Comparison of ENCODE assay signal across 8 cellular contexts in genomic region chr14:68779761-68780323, GRCh38. TPM values are rescaled to one million over a fixed set of nuclear protein-coding genes. Genes with fewer than 3 reads are reported as not detected.
DNase-seq lines count a peak whose midpoint lies in the region; ATAC-seq and TF ChIP-seq lines count a peak whose summit lies in the region.

No MANE protein-coding gene starts in this region.

- H3K9me3 Mint-ChIP-seq in activated T-cell treated with anti-CD3 and anti-CD28 coated beads, Interleukin-2, amount 50 U/mL, for 72 hours: peaks cover 0 to 4% of the 10 kb centered on the region in 2 donors

- CTCF ChIA-PET in IMR-90 (lab: Yijun Ruan, JAX): interaction anchor here (0.6 to 1.2 kb wide), 2 partner anchors 117 to 121 kb away, joined by 3 read pairs; no protein-coding TSS in a partner anchor

- in situ Hi-C loops in IMR-90 (cut with MboI; ENCODE audit: low sequenced_read_pairs): loop anchor here (10.0 kb wide), 1 partner anchor 115 kb away; no protein-coding TSS in a partner anchor

- peaks cover 24% of the 10 kb centered on the region for H3K9me1 ChIP-seq in IMR-90 (ENCODE audit: insufficient read depth, low read length)

- peak overlapping the region; percentile 81 for H3K4ac ChIP-seq in IMR-90 (ENCODE audit: low read depth, low read length)

- peaks cover 3 to 6% of the 10 kb centered on the region in 2 donors for H3K36me3 Mint-ChIP-seq in activated T-cell treated with anti-CD3 and anti-CD28 coated beads, Interleukin-2, amount 50 U/mL, for 72 hours (ENCODE audit: insufficient read depth in 2 of 2)

- H3K79me1 ChIP-seq in IMR-90 (ENCODE audit: low read depth in 1 of 2, low read length in 2 of 2): peaks cover 0 to 9% of the 10 kb centered on the region in 2 experiments; a peak in 1 of 4 replicates

- peak overlapping the region; percentile 85 to 88 for H3K4me3 Mint-ChIP-seq in activated T-cell treated with anti-CD3 and anti-CD28 coated beads, Interleukin-2, amount 50 U/mL, for 72 hours

- peak overlapping the region; percentile 37 for H2AK5ac ChIP-seq in IMR-90 (ENCODE audit: low read depth, low read length)

- H3K4me2 ChIP-seq in IMR-90 (ENCODE audit: low read depth, low read length): peak overlapping the region; percentile 82

- H4K5ac ChIP-seq in IMR-90 (ENCODE audit: low read depth, low read length): peak overlapping the region; percentile 40; the same call in 1 of the 2 replicates

- H3K9ac ChIP-seq in IMR-90 (ENCODE audit: low read depth, low read length): no peak overlapping the region

- H3K36me3 ChIP-seq in IMR-90 (ENCODE audit: control insufficient read depth, insufficient read depth, low read length): no peaks in the 10 kb centered on the region

- DNase-seq in IMR-90: peak; percentile 91
- peak; percentile 60 to 72 for DNase-seq in activated T-cell treated with anti-CD3 and anti-CD28 coated beads, Interleukin-2, amount 50 U/mL, for 72 hours
- peak; percentile 94 for DNase-seq in fibroblast of villous mesenchyme (ENCODE audit: low read depth)
- DNase-seq in stimulated activated CD4-positive, alpha-beta T cell treated with anti-CD3 and anti-CD28 coated beads, Interleukin-2, amount 100 ng/mL, for 24 hours: peak; percentile 42 to 59
- no peak for DNase-seq in NCI-H2196 (lab: John Stamatoyannopoulos, UW; ENCODE audit: unreplicated experiment)
- DNase-seq in medulla oblongata (ENCODE audit: extremely low spot score): no peak
- no peak for DNase-seq in GM19240 (ENCODE audit: insufficient read length, low spot score)

- H3K27me3 ChIP-seq in IMR-90 (ENCODE audit: control insufficient read depth, insufficient read depth, low read length): no peaks in the 10 kb centered on the region

- H2BK20ac ChIP-seq in IMR-90 (ENCODE audit: low read depth, low read length): peak overlapping the region; percentile 83

- WGBS in IMR-90 (ENCODE audit: extremely low coverage in 2 of 2, insufficient read length in 1 of 2), 2 experiments: 0% methylated on average over 2 of the region's 9 CpGs; no CpG with 5 or more reads in 1 of the 2 experiments

- POLR2A ChIA-PET in IMR-90 (lab: Charles Lee; ENCODE audit: unreplicated experiment): interaction anchor here (1.1 kb wide), 1 partner anchor 35 kb away, joined by 3 read pairs; no protein-coding TSS in a partner anchor

- H2AFZ ChIP-seq in IMR-90 (replicated peaks; ENCODE audit: low read length, poor library complexity): peak overlapping the region; percentile 44

- peak overlapping the region in 1 of 2 experiments; percentile 79; a peak in 2 of 4 replicates for H4K8ac ChIP-seq in IMR-90 (ENCODE audit: low read depth in 2 of 2, low read length in 2 of 2)

- peaks cover 70% of the 10 kb centered on the region for H3K4me1 Mint-ChIP-seq in activated T-cell treated with anti-CD3 and anti-CD28 coated beads, Interleukin-2, amount 50 U/mL, for 72 hours (ENCODE audit: low read depth)

- no peaks in the 10 kb centered on the region for H4K20me1 ChIP-seq in IMR-90 (ENCODE audit: insufficient read depth, low read length)

- no peak overlapping the region for H2AK9ac ChIP-seq in IMR-90 (replicated peaks; ENCODE audit: low read depth, low read length, poor library complexity)

- dilution Hi-C loops in IMR-90 (cut with HindIII; ENCODE audit: low sequenced_read_pairs, unreplicated experiment): no loop called here

- H3K27me3 Mint-ChIP-seq in activated T-cell treated with anti-CD3 and anti-CD28 coated beads, Interleukin-2, amount 50 U/mL, for 72 hours (ENCODE audit: low read depth): no peaks in the 10 kb centered on the region

- peak overlapping the region; percentile 59 for H2BK5ac ChIP-seq in IMR-90 (ENCODE audit: low read depth, low read length, poor library complexity, severe bottlenecking)

- H3K56ac ChIP-seq in IMR-90 (ENCODE audit: extremely low read depth, insufficient read depth, low read length): peak overlapping the region; percentile 31; the same call in 1 of the 2 replicates

- peaks cover 3% of the 10 kb centered on the region; the same call in 1 of the 2 replicates for H3K9me3 ChIP-seq in IMR-90 (ENCODE audit: control insufficient read depth, insufficient read depth, low read length)

- peak; percentile 45 for ATAC-seq in IMR-90 (ENCODE audit: low read depth)
- ATAC-seq in activated T-cell treated with anti-CD3 and anti-CD28 coated beads, Interleukin-2, amount 50 U/mL, for 72 hours (replicated peaks in 1 of 2): peak; percentile 59
- ATAC-seq in GM19023 (IDR thresholded peaks at IDR 0.05; ENCODE audit: unreplicated experiment): no peak

- peak overlapping the region; percentile 14; the same call in 1 of the 2 replicates for H3K23ac ChIP-seq in IMR-90 (ENCODE audit: low read depth, low read length)

- TF ChIP-seq RAD21 in IMR-90 (IDR thresholded peaks at IDR 0.05; ENCODE audit: low read length): 0 out of 2 replicates have a peak, but pooled peaks have one; percentile 1

- H4K91ac ChIP-seq in IMR-90 (ENCODE audit: insufficient read depth, low read depth, low read length): peak overlapping the region; percentile 61

- H2BK15ac ChIP-seq in IMR-90 (ENCODE audit: low read depth, low read length): peak overlapping the region; percentile 87; the same call in 1 of the 3 replicates

- peak overlapping the region; percentile 78 for H2BK120ac ChIP-seq in IMR-90 (ENCODE audit: low read depth, low read length)

- BruUV-seq in IMR-90 (replicated peaks; lab: Mats Ljungman, UMichigan): no TSS peak

- intact Hi-C loops in IMR-90 (cut with micrococcal nuclease): loop anchor here (5.0 kb wide), 1 partner anchor 88 kb away; no protein-coding TSS in a partner anchor

- TF ChIP-seq CTCF in IMR-90 (conservative IDR thresholded peaks at IDR 0.05; ENCODE audit: low read depth, low read length): no peak
- no peak for TF ChIP-seq CTCF in fibroblast of villous mesenchyme (IDR thresholded peaks at IDR 0.05; ENCODE audit: insufficient read depth, low read depth, low read length)

- peaks cover 26% of the 10 kb centered on the region for H3K4me1 ChIP-seq in IMR-90 (ENCODE audit: control insufficient read depth, insufficient read depth, low read length)

- H3K27ac ChIP-seq in IMR-90 (ENCODE audit: insufficient read depth, low read length): peak overlapping the region; percentile 61

- TF ChIP-seq POLR2A in IMR-90 (IDR thresholded peaks at IDR 0.05; ENCODE audit: low read depth, low read length): no peak

- no peak overlapping the region for H3K4me3 ChIP-seq in IMR-90 (ENCODE audit: insufficient read depth, low read depth, low read length)
- no peak overlapping the region for H3K4me3 ChIP-seq in fibroblast of villous mesenchyme (ENCODE audit: low read depth, low read length)

- H3K14ac ChIP-seq in IMR-90 (replicated peaks; ENCODE audit: low read depth, low read length): peak overlapping the region; percentile 49; the same call in 1 of the 2 replicates

- H3K27ac Mint-ChIP-seq in activated T-cell treated with anti-CD3 and anti-CD28 coated beads, Interleukin-2, amount 50 U/mL, for 72 hours: peak overlapping the region; percentile 88

- H3K18ac ChIP-seq in IMR-90 (ENCODE audit: low read depth, low read length): peak overlapping the region; percentile 58; the same call in 1 of the 2 replicates

TF ChIP-seq in IMR-90, 13 proteins besides CTCF, POLR2A, EP300 and RAD21:
- TF ChIP-seq SMC3 (IDR thresholded peaks at IDR 0.05; ENCODE audit: low read depth, low read length) (no peak), NFE2L2 (IDR thresholded peaks at IDR 0.05; ENCODE audit: low read depth, low read length) (no peak), RFX5 (IDR thresholded peaks at IDR 0.05; ENCODE audit: low read depth, low read length) (no peak), USF2 (IDR thresholded peaks at IDR 0.05; ENCODE audit: low read depth, low read length) (peak; percentile 36; the same call in 1 of the 2 replicates), MAFK (IDR thresholded peaks at IDR 0.05; ENCODE audit: low read depth, low read length) (no peak), ELK1 (IDR thresholded peaks at IDR 0.05; ENCODE audit: borderline replicate concordance, low read depth, low read length) (no peak), FOS (IDR thresholded peaks at IDR 0.05; ENCODE audit: low read depth, low read length) (peak; percentile 66; the same call in 1 of the 2 replicates), CHD1 (IDR thresholded peaks at IDR 0.05; ENCODE audit: low read depth, low read length) (no peak), MXI1 (IDR thresholded peaks at IDR 0.05; ENCODE audit: borderline replicate concordance, low read depth, low read length) (no peak), CEBPB (IDR thresholded peaks at IDR 0.05; ENCODE audit: low read depth, low read length) (peak; percentile 77), RCOR1 (IDR thresholded peaks at IDR 0.05; ENCODE audit: insufficient replicate concordance, low read length) (peak; percentile 79), MAZ (IDR thresholded peaks at IDR 0.05; ENCODE audit: borderline replicate concordance, low read depth, low read length) (no peak), BHLHE40 (IDR thresholded peaks at IDR 0.05; ENCODE audit: low read depth, low read length) (peak; percentile 82)

RNA-seq across cellular contexts. Expression of gene ZFP36L1, which starts 13.0 kb away (rescaled TPM):
- total RNA-seq in IMR-90 (2012; rRNA removed) (6.5 and 19.7 TPM in 2 replicates), fibroblast of villous mesenchyme (24.2 and 44.5 TPM in 2 replicates)
- 82.3 and 140 TPM in 2 replicates for polyA plus RNA-seq in IMR-90 (2012; rRNA removed)
- 116 and 171 TPM in 2 replicates for polyA plus RNA-seq in IMR-90 (2012; cell fraction: cytosol; rRNA removed)
- 95.1 and 247 TPM in 2 replicates for polyA plus RNA-seq in IMR-90 (2012; cell fraction: nucleus; rRNA removed; ENCODE audit: low replicate concordance)
- 10 to 100 TPM; 95.0 TPM for total RNA-seq in activated T-cell treated with anti-CD3 and anti-CD28 coated beads, Interleukin-2, amount 50 U/mL, for 72 hours

Comparison
In these comparisons a context has a peak if more than half of its experiments do, and no peak if none do; other contexts are left out.
1. DNase-seq: peak in IMR-90 (single experiment), activated T-cell treated with anti-CD3 and anti-CD28 coated beads, Interleukin-2, amount 50 U/mL, for 72 hours (2 of 2), fibroblast of villous mesenchyme (single experiment) and stimulated activated CD4-positive, alpha-beta T cell treated with anti-CD3 and anti-CD28 coated beads, Interleukin-2, amount 100 ng/mL, for 24 hours (2 of 2); none in NCI-H2196 (single experiment), medulla oblongata (single experiment) and GM19240 (single experiment).